ENCODE assay signal across 15 cellular contexts in genomic region chr15:25177955-25178801, GRCh38.
A peak's percentile ranks its signal among the peaks of the same experiment; 100 is the strongest.
DNase-seq lines count a peak whose midpoint lies in the region; ATAC-seq, FAIRE-seq and TF ChIP-seq lines count a peak whose summit lies in the region.
"Had no signal": no experiment of that assay in that cellular context is flagged by ENCODE, and none has a peak within 500 bp of the region (broad histone marks: within the 10 kb centered on the region; RNA-seq: fewer than 3 reads in every experiment).

No MANE protein-coding gene starts in this region.

- peak; percentile 15 for DNase-seq in D341Med (ENCODE audit: low spot score)
- DNase-seq in WTC11 (ENCODE audit: low spot score): peak; percentile 5
- DNase-seq in heart left ventricle: peak in 4 of 5 donors; percentile 3 to 28 (median 14)
- peak in 5 of 6 donors; percentile 5 to 47 (median 21) for DNase-seq in pancreas
- no peak for DNase-seq in NCI-H1105 treated with DMSO at 0.1 percent for 48 hours (lab: John Stamatoyannopoulos, UW)
- no peak for DNase-seq in NCI-H2029 treated with DMSO at 0.1 percent for 48 hours (lab: John Stamatoyannopoulos, UW)
- DNase-seq in GM23248: no peak
- no peak for DNase-seq in inferior parietal cortex (ENCODE audit: extremely low spot score)
- DNase-seq: DMS79 treated with DMSO at 0.1 percent for 48 hours; erythroblast; NCI-H524 treated with DMSO at 0.1 percent for 48 hours; stimulated activated CD4-positive, alpha-beta T cell treated with anti-CD3 and anti-CD28 coated beads, Interleukin-1b, Interleukin-23, amount 100 ng/mL, for 48 hours had no signal

- H3F3A ChIP-seq in GM23248 (ENCODE audit: insufficient read depth): no peaks in the 10 kb centered on the region

- H3K27ac ChIP-seq in heart left ventricle (no peak overlapping the region), pancreas (no peak overlapping the region), GM23248 (no peak overlapping the region)

- intact Hi-C loops in heart left ventricle (cut with DNase I) (no loop called here), pancreas (cut with DNase I) (loop anchor here in 1 of 3 donors (5.0 kb wide), 1 partner anchor 34 kb away; no protein-coding TSS in a partner anchor)

- peaks cover 63% of the 10 kb centered on the region for H3K9me3 Mint-ChIP-seq in WTC11

- no peak overlapping the region for H2AFZ ChIP-seq in GM23248

- no peak overlapping the region for H3K27ac Mint-ChIP-seq in WTC11
- H3K27ac Mint-ChIP-seq: activated naive CD4-positive, alpha-beta T cell treated with anti-CD3 and anti-CD28 coated beads, Interleukin-2, amount 50 U/mL, for 72 hours; T-helper 1 cell treated with Interleukin-12 subunit alpha and Interleukin-12 subunit beta and Interleukin-4 antibody, amounts not matched to agents 30 μg/mL and 1 μg/mL, for 36 hours had no signal

- H4K20me1 ChIP-seq in GM23248 (ENCODE audit: insufficient read depth): no peaks in the 10 kb centered on the region

- POLR2A ChIA-PET in WTC11 (lab: Charles Lee): no interaction called here

- peaks cover 58% of the 10 kb centered on the region for H3K36me3 Mint-ChIP-seq in WTC11

- FAIRE-seq in pancreas (lab: Jason Lieb, UNC): no peak
- FAIRE-seq: RCC 7860 had no signal

- H3K27me3 Mint-ChIP-seq in WTC11 (ENCODE audit: low read depth): peaks cover 12% of the 10 kb centered on the region

- H3K9ac ChIP-seq in GM23248: no peak overlapping the region

- CTCF ChIA-PET in WTC11 (lab: Charles Lee): no interaction called here

- H3K27me3 ChIP-seq in heart left ventricle (no peaks in the 10 kb centered on the region), pancreas (no peaks in the 10 kb centered on the region), GM23248 (replicated peaks; ENCODE audit: insufficient read depth) (no peaks in the 10 kb centered on the region)

- no peaks in the 10 kb centered on the region for H3K9me2 ChIP-seq in GM23248 (ENCODE audit: insufficient read depth)

- no peak for TF ChIP-seq CTCF in WTC11 (IDR thresholded peaks at IDR 0.05)
- TF ChIP-seq CTCF in heart left ventricle (IDR thresholded peaks at IDR 0.05): no peak
- TF ChIP-seq CTCF in pancreas (IDR thresholded peaks at IDR 0.05): no peak

- H3K9me3 ChIP-seq in heart left ventricle (peaks cover 0 to 69% (median 27%) of the 10 kb centered on the region in 12 donors), pancreas (no peaks in the 10 kb centered on the region), GM23248 (ENCODE audit: low read depth) (no peaks in the 10 kb centered on the region)

- H3K4me3 Mint-ChIP-seq in WTC11: no peak overlapping the region
- H3K4me3 Mint-ChIP-seq: T-helper 1 cell treated with Interleukin-12 subunit alpha and Interleukin-12 subunit beta and Interleukin-4 antibody, amounts not matched to agents 30 μg/mL and 1 μg/mL, for 36 hours had no signal

- in situ Hi-C loops in GM23248 (cut with MboI): no loop called here

- H3K36me3 ChIP-seq in heart left ventricle: no peaks in the 10 kb centered on the region
- no peaks in the 10 kb centered on the region for H3K36me3 ChIP-seq in pancreas
- no peaks in the 10 kb centered on the region for H3K36me3 ChIP-seq in GM23248 (ENCODE audit: low read depth)

- ATAC-seq in WTC11 (no peak), heart left ventricle (no peak), pancreas (no peak)
- ATAC-seq: activated naive CD4-positive, alpha-beta T cell treated with anti-CD3 and anti-CD28 coated beads, Interleukin-2, amount 50 U/mL, for 72 hours had no signal

- H3K4me1 ChIP-seq in heart left ventricle (no peaks in the 10 kb centered on the region), pancreas (no peaks in the 10 kb centered on the region), GM23248 (ENCODE audit: insufficient read depth) (no peaks in the 10 kb centered on the region)

- H3K4me1 Mint-ChIP-seq in WTC11: no peaks in the 10 kb centered on the region

- WGBS in heart left ventricle, 4 donors: 69 to 79% (median 77%) methylated on average over 8 to 11 of the region's 11 CpGs
- WGBS in pancreas, 2 donors: 71 to 75% methylated on average over 11 of the region's 11 CpGs
- 35 to 44% methylated on average over 11 of the region's 11 CpGs for WGBS in GM23248 (ENCODE audit: low coverage in 1 of 2, low lambda C conversion rate in 2 of 2, missing lambda C conversion rate in 2 of 2), 2 experiments

- no peak overlapping the region for H3K4me2 ChIP-seq in GM23248 (ENCODE audit: unreplicated experiment)

- H3K4me3 ChIP-seq in heart left ventricle (no peak overlapping the region), pancreas (no peak overlapping the region), GM23248 (no peak overlapping the region)

- no peak for TF ChIP-seq POLR2A in heart left ventricle (IDR thresholded peaks at IDR 0.05)

- no peaks in the 10 kb centered on the region for H3K79me2 ChIP-seq in GM23248 (ENCODE audit: insufficient read depth)

TF ChIP-seq in WTC11, 78 proteins besides CTCF, POLR2A, EP300 and RAD21:
- TF ChIP-seq MXD4 (CRISPR knock-in tag; IDR thresholded peaks at IDR 0.05; ENCODE audit: borderline replicate concordance) (no peak), RELA (CRISPR knock-in tag; IDR thresholded peaks at IDR 0.05; ENCODE audit: borderline replicate concordance) (no peak), EMX1 (CRISPR knock-in tag; IDR thresholded peaks at IDR 0.05) (no peak)

Comparison
In these comparisons a context has a peak if more than half of its experiments do, and no peak if none do; other contexts are left out.
1. DNase-seq: peak in D341Med (single experiment), WTC11 (single experiment), heart left ventricle (4 of 5) and pancreas (5 of 6); none in NCI-H1105 treated with DMSO at 0.1 percent for 48 hours (single experiment), NCI-H2029 treated with DMSO at 0.1 percent for 48 hours (single experiment), GM23248 (single experiment) and inferior parietal cortex (single experiment).